Comparison of ENCODE assay signal across 8 cellular contexts in the genomic region with DNA sequence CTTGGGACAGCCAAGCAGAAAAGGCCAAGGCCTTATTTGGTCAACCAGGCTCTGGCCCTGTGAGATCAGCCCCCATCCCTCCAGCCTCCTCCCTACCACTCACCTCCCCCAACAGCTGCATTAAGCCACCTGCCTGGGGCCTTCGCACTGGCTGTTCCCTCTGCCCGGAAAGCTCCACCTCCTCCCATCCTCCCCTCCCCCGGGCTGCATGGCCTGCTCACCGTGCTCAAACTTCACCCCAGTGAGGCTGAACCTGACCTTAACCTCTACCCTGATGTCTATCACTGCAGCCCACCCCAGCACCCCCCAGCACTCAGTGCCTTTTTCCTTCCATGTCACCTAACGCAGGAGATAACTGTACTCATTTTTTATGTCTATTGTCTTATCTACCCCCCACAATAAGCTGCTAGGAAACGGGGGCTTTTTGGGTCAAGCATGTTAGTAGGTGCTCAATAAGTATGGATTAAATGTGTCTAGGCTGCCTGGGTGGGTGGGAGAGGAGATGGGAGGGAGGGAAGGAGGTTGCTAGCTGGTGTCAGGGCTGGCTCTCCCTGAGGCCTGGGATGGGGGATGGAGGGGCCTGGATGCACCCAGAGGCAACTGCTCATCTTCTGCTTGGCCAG. TPM values are rescaled to one million over a fixed set of nuclear protein-coding genes. Genes with fewer than 3 reads are reported as not detected.
DNase-seq lines count a peak whose midpoint lies in the region; ATAC-seq and TF ChIP-seq lines count a peak whose summit lies in the region.

No MANE protein-coding gene starts in this region.

- H3K18ac ChIP-seq in mesenchymal stem cell (ENCODE audit: low read depth in 1 of 2, low read length in 2 of 2) = peak overlapping the region; percentile 14 to 56

- H4K8ac ChIP-seq in mesenchymal stem cell (ENCODE audit: low read length) = peak overlapping the region; percentile 71

- WGBS in mesenchymal stem cell = 38% methylated on average over 4 of the region's 6 CpGs
- WGBS in ovary, 3 donors = 45 to 51% (median 48%) methylated on average over 6 of the region's 6 CpGs

- intact Hi-C loops in upper lobe of right lung (cut with DNase I) = no loop called here
- intact Hi-C loops in ovary (cut with DNase I) = no loop called here

- no peak overlapping the region for H4K91ac ChIP-seq in mesenchymal stem cell (ENCODE audit: low read length)

- no peak overlapping the region for H3K4me3 ChIP-seq in HUES48 (ENCODE audit: low read depth, low read length)
- peak overlapping the region in 1 of 2 experiments; percentile 2 for H3K4me3 ChIP-seq in mesenchymal stem cell (ENCODE audit: insufficient read depth in 1 of 2, low read depth in 1 of 2, low read length in 2 of 2)
- H3K4me3 ChIP-seq in upper lobe of right lung = peak overlapping the region; percentile 40
- no peak overlapping the region for H3K4me3 ChIP-seq in ovary

- no peak overlapping the region for H3K4ac ChIP-seq in mesenchymal stem cell (ENCODE audit: low read depth in 1 of 2, low read length in 2 of 2)

- no peak overlapping the region for H2AFZ ChIP-seq in mesenchymal stem cell (ENCODE audit: low read depth, low read length)

- no peak overlapping the region for H2BK120ac ChIP-seq in mesenchymal stem cell (ENCODE audit: low read depth, low read length)

- H2BK15ac ChIP-seq in mesenchymal stem cell (ENCODE audit: low read depth, poor library complexity, severe bottlenecking) = no peak overlapping the region

- no peak for TF ChIP-seq EP300 in ovary (IDR thresholded peaks at IDR 0.05)

- peak overlapping the region in 1 of 2 experiments; percentile 23 for H3K23ac ChIP-seq in mesenchymal stem cell (ENCODE audit: low read length in 2 of 2)

- H3K4me1 ChIP-seq in HUES48 (ENCODE audit: control insufficient read depth, insufficient read depth, low read length) (peaks cover 17% of the 10 kb centered on the region), mesenchymal stem cell (ENCODE audit: control insufficient read depth, insufficient read depth, low read depth, low read length) (peaks cover 66% of the 10 kb centered on the region), upper lobe of right lung (peaks cover 3% of the 10 kb centered on the region), ovary (ENCODE audit: insufficient read depth) (no peaks in the 10 kb centered on the region)

- peak; percentile 33 for ATAC-seq in GM18498 (IDR thresholded peaks at IDR 0.05; ENCODE audit: unreplicated experiment)
- ATAC-seq in upper lobe of right lung = peak; percentile 2

- H2BK5ac ChIP-seq in mesenchymal stem cell (ENCODE audit: low read depth, low read length, poor library complexity, severe bottlenecking) = peak overlapping the region; percentile 94

- H3K9ac ChIP-seq in HUES48 (ENCODE audit: low read depth, low read length) (peak overlapping the region; percentile 41; the same call in 1 of the 2 replicates), mesenchymal stem cell (ENCODE audit: low read length) (no peak overlapping the region)

- peak overlapping the region; percentile 92 for H2AK5ac ChIP-seq in mesenchymal stem cell (ENCODE audit: low read length, severe bottlenecking)

- H3K27ac ChIP-seq in HUES48 (ENCODE audit: low read depth, low read length) = peak overlapping the region; percentile 90
- H3K27ac ChIP-seq in mesenchymal stem cell (ENCODE audit: low read length, poor library complexity, severe bottlenecking) = peak overlapping the region; percentile 96
- peak overlapping the region; percentile 65 for H3K27ac ChIP-seq in upper lobe of right lung
- no peak overlapping the region for H3K27ac ChIP-seq in ovary

- no peak overlapping the region for H3K14ac ChIP-seq in mesenchymal stem cell (ENCODE audit: low read length in 2 of 2)

- no peak overlapping the region for H3K4me2 ChIP-seq in mesenchymal stem cell (ENCODE audit: low read length, poor library complexity, severe bottlenecking)

- no peaks in the 10 kb centered on the region for H3K27me3 ChIP-seq in HUES48 (ENCODE audit: control insufficient read depth, insufficient read depth, low read length)
- no peaks in the 10 kb centered on the region for H3K27me3 ChIP-seq in mesenchymal stem cell (ENCODE audit: control insufficient read depth in 1 of 2, insufficient read depth in 1 of 2, low read length in 2 of 2)
- no peaks in the 10 kb centered on the region for H3K27me3 ChIP-seq in upper lobe of right lung
- H3K27me3 ChIP-seq in ovary = no peaks in the 10 kb centered on the region

- H2BK12ac ChIP-seq in mesenchymal stem cell (ENCODE audit: low read length in 2 of 2) = no peak overlapping the region

- peaks cover 36% of the 10 kb centered on the region for H3K79me1 ChIP-seq in mesenchymal stem cell (replicated peaks; ENCODE audit: low read length, poor library complexity, severe bottlenecking)

- DNase-seq in activated T-cell treated with anti-CD3 and anti-CD28 coated beads for 1 hour (ENCODE audit: low read depth) (peak; percentile 57), mesenchymal stem cell (peak; percentile 19), upper lobe of right lung (no peak), NCI-H1694 (lab: John Stamatoyannopoulos, UW) (no peak), ovary (no peak), NCI-H128 (lab: John Stamatoyannopoulos, UW; ENCODE audit: unreplicated experiment) (no peak)

- H3K9me3 ChIP-seq in HUES48 (ENCODE audit: control insufficient read depth, insufficient read depth, low read length) = no peaks in the 10 kb centered on the region
- no peaks in the 10 kb centered on the region for H3K9me3 ChIP-seq in mesenchymal stem cell (ENCODE audit: control insufficient read depth, low read length)
- H3K9me3 ChIP-seq in upper lobe of right lung = no peaks in the 10 kb centered on the region
- no peaks in the 10 kb centered on the region for H3K9me3 ChIP-seq in ovary

- TF ChIP-seq CTCF in upper lobe of right lung (IDR thresholded peaks at IDR 0.05) (no peak), ovary (IDR thresholded peaks at IDR 0.05) (no peak)

- TF ChIP-seq POLR2A in ovary (IDR thresholded peaks at IDR 0.05) = no peak

- H3K36me3 ChIP-seq in HUES48 (ENCODE audit: control insufficient read depth, insufficient read depth, low read length) (peaks cover 73% of the 10 kb centered on the region), mesenchymal stem cell (ENCODE audit: control insufficient read depth in 1 of 2, insufficient read depth in 2 of 2, low read depth in 1 of 2, low read length in 2 of 2) (peaks cover 76 to 93% of the 10 kb centered on the region in 2 experiments), upper lobe of right lung (peaks cover 58% of the 10 kb centered on the region), ovary (no peaks in the 10 kb centered on the region)

RNA-seq across cellular contexts. Expression of gene PTPRCAP, which starts 0.9 kb away (rescaled TPM):
- 0.10 TPM for polyA plus RNA-seq in mesenchymal stem cell (2013, experiment 1 of 2)
- polyA plus RNA-seq in mesenchymal stem cell (2013, experiment 2 of 2) = 0.11 TPM
- total RNA-seq in upper lobe of right lung = 17.7 TPM
- total RNA-seq in ovary = 10 to 100 TPM in 1 of 7 donors, 1 to 10 TPM in 6; 2.4 to 10.7 (median 3.2) TPM
- 1 to 10 TPM in 1 of 2 donors, not detected in 1; 7.2 TPM for polyA plus RNA-seq in ovary

RNA-seq across cellular contexts. Expression of gene CORO1B, which starts 6.7 kb away (rescaled TPM):
- 109 TPM for polyA plus RNA-seq in mesenchymal stem cell (2013, experiment 1 of 2)
- 101 TPM for polyA plus RNA-seq in mesenchymal stem cell (2013, experiment 2 of 2)
- total RNA-seq in upper lobe of right lung (132 TPM), ovary (10 to 100 TPM; 31.1 to 80.5 (median 60.8) TPM)
- 10 to 100 TPM in 1 of 2 donors, 1 to 10 TPM in 1; 2.8 to 74.3 TPM for polyA plus RNA-seq in ovary

RNA-seq across cellular contexts. Expression of gene RPS6KB2, which starts 8.3 kb away (rescaled TPM):
- polyA plus RNA-seq in mesenchymal stem cell (2013, experiment 1 of 2) = 35.0 TPM
- 33.7 TPM for polyA plus RNA-seq in mesenchymal stem cell (2013, experiment 2 of 2)
- total RNA-seq in upper lobe of right lung (40.0 TPM), ovary (10 to 100 TPM; 24.8 to 38.6 (median 33.1) TPM)
- 10 to 100 TPM; 10.4 to 38.2 TPM for polyA plus RNA-seq in ovary

RNA-seq across cellular contexts. Expression of gene GPR152, which starts 16.0 kb away (rescaled TPM):
- polyA plus RNA-seq in mesenchymal stem cell (2013, experiment 1 of 2) = not detected
- not detected for polyA plus RNA-seq in mesenchymal stem cell (2013, experiment 2 of 2)
- total RNA-seq in upper lobe of right lung = not detected
- total RNA-seq in ovary = under 1 TPM in 1 of 7 donors, not detected in 6; 0.15 TPM
- polyA plus RNA-seq in ovary = not detected

RNA-seq across cellular contexts. Expression of gene CABP4, which starts 18.6 kb away (rescaled TPM):
- not detected for polyA plus RNA-seq in mesenchymal stem cell (2013, experiment 1 of 2)
- polyA plus RNA-seq in mesenchymal stem cell (2013, experiment 2 of 2) = not detected
- 3.2 TPM for total RNA-seq in upper lobe of right lung
- total RNA-seq in ovary = 1 to 10 TPM in 4 of 7 donors, under 1 TPM in 2, not detected in 1; 0.13 to 2.1 (median 1.2) TPM
- under 1 TPM; 0.62 to 0.92 TPM for polyA plus RNA-seq in ovary

Comparison
In these comparisons a context has a peak if more than half of its experiments do, and no peak if none do; other contexts are left out.
1. H3K27ac ChIP-seq: peak in HUES48 (single experiment), mesenchymal stem cell (single experiment) and upper lobe of right lung (single experiment); none in ovary (0 of 2).
2. DNase-seq: peak in activated T-cell treated with anti-CD3 and anti-CD28 coated beads for 1 hour (single experiment) and mesenchymal stem cell (single experiment); none in upper lobe of right lung (single experiment), NCI-H1694 (single experiment), ovary (0 of 5) and NCI-H128 (single experiment).